In genomic region chr1:238722812-238723211, GRCh38 we compare ENCODE assay signal across 33 cellular contexts.
"Had no signal": no experiment of that assay in that cellular context is flagged by ENCODE, and none has a peak within 500 bp of the region (broad histone marks: within the 10 kb centered on the region; RNA-seq: fewer than 3 reads in every experiment).

No MANE protein-coding gene starts in this region.

- H3K36me3 ChIP-seq: adrenal gland, ascending aorta, brain microvascular endothelial cell, breast epithelium, cardiac muscle cell had no signal

- H3K4me3 ChIP-seq: adrenal gland, ascending aorta, body of pancreas, breast epithelium, cardiac muscle cell had no signal

- FAIRE-seq: astrocyte, bronchial epithelial cell had no signal

- H3K27me3 ChIP-seq: adrenal gland, ascending aorta, body of pancreas, brain microvascular endothelial cell, breast epithelium, cardiac muscle cell had no signal

- H3K9me3 ChIP-seq: adrenal gland, ascending aorta, body of pancreas had no signal

- H3K4me1 ChIP-seq: adrenal gland, ascending aorta, body of pancreas, breast epithelium had no signal

- ATAC-seq: activated naive CD4-positive, alpha-beta T cell treated with anti-CD3 and anti-CD28 coated beads, Interleukin-2, amount 50 U/mL, for 72 hours; activated naive CD8-positive, alpha-beta T cell treated with anti-CD3 and anti-CD28 coated beads, Interleukin-2, amount 50 U/mL, for 24 hours; activated T-cell treated with anti-CD3 and anti-CD28 coated beads, Interleukin-2, amount 50 U/mL, for 4 hours; activated T-cell treated with anti-CD3 and anti-CD28 coated beads, Interleukin-2, amount 50 U/mL, for 72 hours; activated T-helper 17 cell treated with anti-CD3 and anti-CD28 coated beads, Interleukin-2, amount 50 U/mL, for 72 hours; body of pancreas had no signal

- DNase-seq: activated effector memory CD4-positive, alpha-beta T cell treated with anti-CD3 and anti-CD28 coated beads, Interleukin-2, amount 50 U/mL, for 16 hours; activated effector memory CD4-positive, alpha-beta T cell treated with Interleukin-2 at 50 U/mL for 16 hours; activated gamma-delta T cell; activated gamma-delta T cell treated with Interleukin-2 at 50 U/mL for 16 hours; activated naive CD4-positive, alpha-beta T cell; activated naive CD4-positive, alpha-beta T cell treated with anti-CD3 and anti-CD28 coated beads for 36 hours; activated naive CD4-positive, alpha-beta T cell treated with anti-CD3 and anti-CD28 coated beads, Interleukin-2, amount 10 ng/mL, durations not matched to agents 7 days and 5 days; activated naive CD4-positive, alpha-beta T cell treated with anti-CD3 and anti-CD28 coated beads, Interleukin-2, amount 50 U/mL, for 16 hours; activated naive CD4-positive, alpha-beta T cell treated with Interleukin-2 at 50 U/mL for 16 hours; activated naive CD8-positive, alpha-beta T cell treated with anti-CD3 and anti-CD28 coated beads for 36 hours; activated naive CD8-positive, alpha-beta T cell treated with anti-CD3 and anti-CD28 coated beads, Interleukin-2, amount 10 ng/mL, durations not matched to agents 7 days and 5 days; activated naive CD8-positive, alpha-beta T cell treated with anti-CD3 and anti-CD28 coated beads, Interleukin-2, amount 50 U/mL, for 24 hours; activated T-cell treated with anti-CD3 and anti-CD28 coated beads, Interleukin-2, amount 50 U/mL, for 24 hours; activated T-cell treated with anti-CD3 and anti-CD28 coated beads, Interleukin-2, amount 50 U/mL, for 4 hours; activated T-cell treated with anti-CD3 and anti-CD28 coated beads, Interleukin-2, amount 50 U/mL, for 48 hours; activated T-cell treated with anti-CD3 and anti-CD28 coated beads, Interleukin-2, amount 50 U/mL, for 72 hours; adrenal gland; amniotic stem cell; amygdala; anterior cingulate cortex; aorta; body of pancreas; brain microvascular endothelial cell; caudate nucleus; central memory CD4-positive, alpha-beta T cell; cerebellar nuclear complex had no signal

- H3K27ac ChIP-seq: adrenal gland, ascending aorta, body of pancreas, brain microvascular endothelial cell, breast epithelium, cardiac muscle cell had no signal
